Comparison of ENCODE assay signal across 1 cellular context in the genomic region with DNA sequence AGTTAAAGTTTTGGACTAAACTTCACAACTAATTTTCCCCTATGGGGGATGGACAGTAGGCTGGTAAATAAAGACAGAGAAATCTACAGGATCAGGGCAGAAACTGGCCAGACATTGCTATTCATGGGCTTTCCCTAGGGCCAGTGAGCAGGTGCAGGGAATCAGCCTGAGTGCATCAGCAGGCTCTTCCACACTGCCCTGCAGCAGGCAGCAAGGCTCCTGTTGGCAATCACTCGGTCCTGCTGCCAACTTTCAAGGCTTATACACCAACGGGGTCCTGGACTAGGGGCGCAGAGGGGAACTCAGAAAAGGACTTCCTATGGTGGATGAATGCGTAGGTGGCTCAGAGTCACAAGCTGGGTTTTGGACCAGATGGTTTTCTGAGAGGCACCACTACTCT.
TF ChIP-seq lines count a peak whose summit lies in the region.

No MANE protein-coding gene starts in this region.

TF ChIP-seq in H1, 55 proteins besides CTCF, POLR2A, EP300 and RAD21:
- TF ChIP-seq GABPA (IDR thresholded peaks at IDR 0.05; ENCODE audit: borderline replicate concordance, insufficient read depth, low read length) (no peak), SIN3A (conservative IDR thresholded peaks at IDR 0.05 in 1 of 2, IDR thresholded peaks at IDR 0.05 in 1 of 2; ENCODE audit: low read depth in 1 of 2, low read length in 2 of 2) (no peak)
